In the genomic region with DNA sequence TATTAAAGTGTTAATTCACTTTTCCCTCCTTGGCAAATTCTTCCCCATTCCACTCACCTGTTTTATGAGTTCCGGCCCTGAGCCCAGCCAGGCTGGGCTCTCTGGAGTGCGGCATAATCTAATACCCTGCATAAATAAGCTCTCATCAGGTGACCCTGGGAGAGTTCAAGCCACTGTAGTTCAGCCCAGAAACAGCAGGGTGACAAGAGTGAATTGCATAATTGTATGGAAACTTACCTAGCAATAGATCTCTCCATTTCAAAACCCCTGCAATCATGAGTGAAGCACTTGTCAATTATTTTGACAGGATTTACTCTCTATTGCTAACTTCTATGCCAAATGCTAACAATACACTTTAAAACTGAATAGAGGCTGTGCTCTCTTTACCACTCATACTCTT, we compare ENCODE assay signal across 1 cellular context.
TF ChIP-seq lines count a peak whose summit lies in the region.

No MANE protein-coding gene starts in this region.

TF ChIP-seq in HEK293, 187 proteins besides CTCF, POLR2A, EP300 and RAD21 (continued from another document):
- TF ChIP-seq, protein P1, sequence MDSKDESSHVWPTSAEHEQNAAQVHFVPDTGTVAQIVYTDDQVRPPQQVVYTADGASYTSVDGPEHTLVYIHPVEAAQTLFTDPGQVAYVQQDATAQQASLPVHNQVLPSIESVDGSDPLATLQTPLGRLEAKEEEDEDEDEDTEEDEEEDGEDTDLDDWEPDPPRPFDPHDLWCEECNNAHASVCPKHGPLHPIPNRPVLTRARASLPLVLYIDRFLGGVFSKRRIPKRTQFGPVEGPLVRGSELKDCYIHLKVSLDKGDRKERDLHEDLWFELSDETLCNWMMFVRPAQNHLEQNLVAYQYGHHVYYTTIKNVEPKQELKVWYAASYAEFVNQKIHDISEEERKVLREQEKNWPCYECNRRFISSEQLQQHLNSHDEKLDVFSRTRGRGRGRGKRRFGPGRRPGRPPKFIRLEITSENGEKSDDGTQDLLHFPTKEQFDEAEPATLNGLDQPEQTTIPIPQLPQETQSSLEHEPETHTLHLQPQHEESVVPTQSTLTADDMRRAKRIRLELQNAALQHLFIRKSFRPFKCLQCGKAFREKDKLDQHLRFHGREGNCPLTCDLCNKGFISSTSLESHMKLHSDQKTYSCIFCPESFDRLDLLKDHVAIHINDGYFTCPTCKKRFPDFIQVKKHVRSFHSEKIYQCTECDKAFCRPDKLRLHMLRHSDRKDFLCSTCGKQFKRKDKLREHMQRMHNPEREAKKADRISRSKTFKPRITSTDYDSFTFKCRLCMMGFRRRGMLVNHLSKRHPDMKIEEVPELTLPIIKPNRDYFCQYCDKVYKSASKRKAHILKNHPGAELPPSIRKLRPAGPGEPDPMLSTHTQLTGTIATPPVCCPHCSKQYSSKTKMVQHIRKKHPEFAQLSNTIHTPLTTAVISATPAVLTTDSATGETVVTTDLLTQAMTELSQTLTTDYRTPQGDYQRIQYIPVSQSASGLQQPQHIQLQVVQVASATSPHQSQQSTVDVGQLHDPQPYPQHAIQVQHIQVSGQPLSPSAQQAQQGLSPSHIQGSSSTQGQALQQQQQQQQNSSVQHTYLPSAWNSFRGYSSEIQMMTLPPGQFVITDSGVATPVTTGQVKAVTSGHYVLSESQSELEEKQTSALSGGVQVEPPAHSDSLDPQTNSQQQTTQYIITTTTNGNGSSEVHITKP (tag by site-specific recombination; IDR thresholded peaks at IDR 0.05): peak; percentile 66
